In genomic region chr20:2468581-2469407, GRCh38 we compare ENCODE assay signal across 1 cellular context.
TF ChIP-seq lines count a peak whose summit lies in the region.

No MANE protein-coding gene starts in this region.

TF ChIP-seq in H1, 55 proteins besides CTCF, POLR2A, EP300 and RAD21:
- TF ChIP-seq, protein P1, sequence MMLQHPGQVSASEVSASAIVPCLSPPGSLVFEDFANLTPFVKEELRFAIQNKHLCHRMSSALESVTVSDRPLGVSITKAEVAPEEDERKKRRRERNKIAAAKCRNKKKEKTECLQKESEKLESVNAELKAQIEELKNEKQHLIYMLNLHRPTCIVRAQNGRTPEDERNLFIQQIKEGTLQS (IDR thresholded peaks at IDR 0.05; ENCODE audit: insufficient read depth, low read depth, low read length): no peak
- no peak for TF ChIP-seq JUN (IDR thresholded peaks at IDR 0.05; ENCODE audit: low read depth, low read length)
- TF ChIP-seq NRF1 (IDR thresholded peaks at IDR 0.05; ENCODE audit: low read depth, low read length): no peak
- TF ChIP-seq TAF1 (IDR thresholded peaks at IDR 0.05; ENCODE audit: low read depth, low read length): no peak
TF ChIP-seq in H1: peak in this region for 0.
